8 cellular contexts compared by ENCODE assay signal in genomic region chr3:87333393-87333892, GRCh38. TPM values are rescaled to one million over a fixed set of nuclear protein-coding genes. Genes with fewer than 3 reads are reported as not detected.
DNase-seq lines count a peak whose midpoint lies in the region; ATAC-seq and TF ChIP-seq lines count a peak whose summit lies in the region.

No MANE protein-coding gene starts in this region.

- H3K4me3 ChIP-seq in Panc1 (ENCODE audit: low read depth in 2 of 2, low read length in 2 of 2) (no peak overlapping the region), gastrocnemius medialis (no peak overlapping the region)

- in situ Hi-C loops in Panc1 (cut with HindIII; ENCODE audit: low pct_unique_long_range_greater_than_20kb, low sequenced_read_pairs), result no loop called here
- in situ Hi-C loops in gastrocnemius medialis (cut with MboI; ENCODE audit: low sequenced_read_pairs in 4 of 4), result no loop called here

- no peaks in the 10 kb centered on the region for H3K36me3 ChIP-seq in Panc1 (ENCODE audit: control insufficient read depth, insufficient read depth, low read length)
- no peaks in the 10 kb centered on the region for H3K36me3 ChIP-seq in gastrocnemius medialis

- TF ChIP-seq POLR2A in gastrocnemius medialis (IDR thresholded peaks at IDR 0.05), result no peak

- H3K27me3 ChIP-seq in Panc1 (ENCODE audit: control insufficient read depth, insufficient read depth, low read length), result no peaks in the 10 kb centered on the region
- no peaks in the 10 kb centered on the region for H3K27me3 ChIP-seq in gastrocnemius medialis

- BruUV-seq in Panc1 (replicated peaks; lab: Mats Ljungman, UMichigan), result no TSS peak

- intact Hi-C loops in Panc1 (cut with micrococcal nuclease; ENCODE audit: unreplicated experiment) (no loop called here), gastrocnemius medialis (cut with DNase I; ENCODE audit: low total_unique reads) (no loop called here)

- TF ChIP-seq CTCF in Panc1 (IDR thresholded peaks at IDR 0.05) (no peak), gastrocnemius medialis (IDR thresholded peaks at IDR 0.05 in 4 of 5, conservative IDR thresholded peaks at IDR 0.05 in 1 of 5) (no peak)

- H3K27ac ChIP-seq in Panc1 (ENCODE audit: low read length) (peak overlapping the region; percentile 98), gastrocnemius medialis (no peak overlapping the region)

- ATAC-seq in GM21619 (IDR thresholded peaks at IDR 0.05; ENCODE audit: unreplicated experiment), result peak; percentile 74
- ATAC-seq in Panc1, result peak; percentile 98
- no peak for ATAC-seq in HG02884 (IDR thresholded peaks at IDR 0.05; ENCODE audit: unreplicated experiment)
- no peak for ATAC-seq in HG03175 (IDR thresholded peaks at IDR 0.05; ENCODE audit: unreplicated experiment)
- no peak for ATAC-seq in gastrocnemius medialis

- DNase-seq in AG08396 (ENCODE audit: low spot score), result peak; percentile 27
- peak; percentile 89 for DNase-seq in Panc1 (ENCODE audit: low read depth, low spot score)
- peak; percentile 40 for DNase-seq in fibroblast of the conjunctiva (ENCODE audit: low read depth)
- no peak for DNase-seq in GDM1 (lab: John Stamatoyannopoulos, UW)
- DNase-seq in gastrocnemius medialis, result no peak

- CTCF ChIA-PET in Panc1 (lab: Charles Lee), result interaction anchor here (0.6 to 0.7 kb wide), 2 partner anchors 35 to 169 kb away, joined by 3 read pairs; no protein-coding TSS in a partner anchor

- H3K9me3 ChIP-seq in Panc1 (ENCODE audit: control insufficient read depth, insufficient read depth, low read depth, low read length), result peaks cover 8% of the 10 kb centered on the region; the same call in 1 of the 2 replicates
- H3K9me3 ChIP-seq in gastrocnemius medialis, result no peaks in the 10 kb centered on the region

- H3K4me1 ChIP-seq in Panc1 (ENCODE audit: control insufficient read depth, insufficient read depth, low read length), result peaks cover 18% of the 10 kb centered on the region; the same call in 1 of the 2 replicates
- H3K4me1 ChIP-seq in gastrocnemius medialis, result no peaks in the 10 kb centered on the region

- POLR2A ChIA-PET in Panc1 (lab: Charles Lee), result no interaction called here

RNA-seq across cellular contexts. Expression of gene POU1F1, which starts 57.1 kb away (rescaled TPM):
- total RNA-seq in Panc1 (2021; ENCODE audit: unreplicated experiment), result not detected
- not detected for polyA plus RNA-seq in Panc1 (2012; ENCODE audit: insufficient read length)
- not detected for total RNA-seq in gastrocnemius medialis

Comparison
In these comparisons a context has a peak if more than half of its experiments do, and no peak if none do; other contexts are left out.
1. DNase-seq: peak in AG08396 (single experiment), Panc1 (single experiment) and fibroblast of the conjunctiva (single experiment); none in GDM1 (single experiment) and gastrocnemius medialis (0 of 2).
2. ATAC-seq: peak in GM21619 (single experiment) and Panc1 (single experiment); none in HG02884 (single experiment), HG03175 (single experiment) and gastrocnemius medialis (0 of 2).